ENCODE assay signal across 17 cellular contexts in the genomic region with DNA sequence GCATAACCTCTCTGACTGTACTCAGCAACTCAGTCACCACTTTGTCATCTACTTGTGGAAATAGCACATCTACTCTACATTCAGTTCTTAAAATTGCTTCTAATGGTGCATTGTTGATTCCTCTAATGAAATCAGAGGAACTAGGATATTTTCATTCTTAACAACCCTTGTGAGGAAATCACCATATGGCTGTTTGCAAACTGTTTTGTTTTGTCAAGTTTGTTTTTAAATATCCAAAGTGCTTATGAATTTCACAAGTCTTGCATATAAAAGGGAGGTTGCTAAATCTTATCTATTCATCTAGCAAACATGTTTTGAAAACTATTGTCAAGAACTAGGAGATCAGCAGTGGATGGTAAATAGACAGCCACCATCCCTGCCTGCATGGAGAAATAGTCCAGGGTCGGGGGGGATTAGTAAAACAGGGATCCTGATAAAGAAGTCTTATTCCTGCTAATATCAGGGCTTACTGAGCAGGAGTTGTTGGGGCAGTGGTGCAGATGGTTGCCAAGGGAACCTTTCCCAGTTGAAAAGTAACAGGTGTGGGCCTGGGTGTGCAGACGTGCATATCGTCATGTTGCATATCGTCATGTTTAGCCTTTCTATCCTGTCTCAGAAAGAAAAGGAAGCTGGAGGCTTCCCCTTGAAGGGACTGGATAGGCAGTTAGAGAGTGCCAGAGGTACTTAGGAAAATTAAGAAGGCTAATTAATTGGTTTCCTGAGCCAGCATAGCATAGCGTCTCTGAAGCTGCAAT.
DNase-seq lines count a peak whose midpoint lies in the region; ATAC-seq and TF ChIP-seq lines count a peak whose summit lies in the region.
"Had no signal": no experiment of that assay in that cellular context is flagged by ENCODE, and none has a peak within 500 bp of the region (broad histone marks: within the 10 kb centered on the region; RNA-seq: fewer than 3 reads in every experiment).

No MANE protein-coding gene starts in this region.

- no peak for TF ChIP-seq CTCF in OCI-LY3 (IDR thresholded peaks at IDR 0.05; ENCODE audit: low read depth, low read length)

- no peak overlapping the region for H3K27ac ChIP-seq in OCI-LY3 (ENCODE audit: low read length)
- H3K27ac ChIP-seq: gastrocnemius medialis, GM23248, PC-9, sigmoid colon, thoracic aorta had no signal

- H3K9ac ChIP-seq in OCI-LY3 (ENCODE audit: low read length): no peak overlapping the region
- H3K9ac ChIP-seq: GM23248, SK-N-SH had no signal

- H3K79me2 ChIP-seq in OCI-LY3 (ENCODE audit: low read length): no peaks in the 10 kb centered on the region

- no peaks in the 10 kb centered on the region for H4K20me1 ChIP-seq in OCI-LY3 (ENCODE audit: insufficient read depth, low read length)

- no peaks in the 10 kb centered on the region for H3K36me3 ChIP-seq in OCI-LY3 (replicated peaks; ENCODE audit: low read depth, low read length)
- H3K36me3 ChIP-seq: gastrocnemius medialis, sigmoid colon, thoracic aorta had no signal

- DNase-seq in DMS79 treated with DMSO at 0.1 percent for 48 hours (lab: John Stamatoyannopoulos, UW) (peak; percentile 60), NCI-H146 (lab: John Stamatoyannopoulos, UW) (peak; percentile 59), left kidney (ENCODE audit: low read depth, low spot score) (peak; percentile 90), NCI-H128 (lab: John Stamatoyannopoulos, UW; ENCODE audit: unreplicated experiment) (no peak), iPS-NIHi11 (ENCODE audit: low spot score) (no peak)
- no peak for DNase-seq in stimulated activated CD4-positive, alpha-beta T cell treated with anti-CD3 and anti-CD28 coated beads, Interleukin-2, amount 100 ng/mL, for 48 hours
- DNase-seq: activated CD8-positive, alpha-beta T cell treated with anti-CD3 and anti-CD28 coated beads for 36 hours; DND-41; gastrocnemius medialis; GM23248; sigmoid colon; SK-N-SH; stimulated activated CD4-positive, alpha-beta T cell treated with anti-CD3 and anti-CD28 coated beads, Interleukin-4, amount 100 ng/mL, for 1 hour had no signal

- no peak for ATAC-seq in HG02981 (IDR thresholded peaks at IDR 0.05; ENCODE audit: unreplicated experiment)
- ATAC-seq: activated CD8-positive, alpha-beta T cell treated with anti-CD3 and anti-CD28 coated beads for 36 hours; gastrocnemius medialis had no signal

- H3K9me3 ChIP-seq in OCI-LY3 (ENCODE audit: insufficient read depth, low read length): no peaks in the 10 kb centered on the region
- H3K9me3 ChIP-seq: gastrocnemius medialis, sigmoid colon, SK-N-SH, thoracic aorta had no signal

- no peak overlapping the region for H3K4me3 ChIP-seq in OCI-LY3 (ENCODE audit: low read length)
- H3K4me3 ChIP-seq: gastrocnemius medialis, GM23248, PC-9, sigmoid colon, thoracic aorta had no signal

- no peak overlapping the region for H2AFZ ChIP-seq in OCI-LY3 (ENCODE audit: low read depth, low read length)
- H2AFZ ChIP-seq: GM23248, PC-9 had no signal

- peaks cover 18% of the 10 kb centered on the region for H3K4me1 ChIP-seq in OCI-LY3 (ENCODE audit: low read length)
- H3K4me1 ChIP-seq: sigmoid colon had no signal

- 0 out of 2 replicates have a peak, but pooled peaks cover 3% of the 10 kb centered on the region for H3K27me3 ChIP-seq in OCI-LY3 (ENCODE audit: low read depth, low read length)
- H3K27me3 ChIP-seq: gastrocnemius medialis, sigmoid colon had no signal

- H3K4me2 ChIP-seq in OCI-LY3 (ENCODE audit: low read length): 0 out of 2 replicates have a peak overlapping the region, but pooled peaks have one; percentile 6
- H3K4me2 ChIP-seq: PC-9, SK-N-SH had no signal

Comparison
In these comparisons a context has a peak if more than half of its experiments do, and no peak if none do; other contexts are left out.
1. DNase-seq: peak in DMS79 treated with DMSO at 0.1 percent for 48 hours (single experiment), NCI-H146 (single experiment) and left kidney (single experiment); none in NCI-H128 (single experiment), stimulated activated CD4-positive, alpha-beta T cell treated with anti-CD3 and anti-CD28 coated beads, Interleukin-2, amount 100 ng/mL, for 48 hours (0 of 2) and iPS-NIHi11 (single experiment).